ENCODE assay signal across 9 cellular contexts in the genomic region with DNA sequence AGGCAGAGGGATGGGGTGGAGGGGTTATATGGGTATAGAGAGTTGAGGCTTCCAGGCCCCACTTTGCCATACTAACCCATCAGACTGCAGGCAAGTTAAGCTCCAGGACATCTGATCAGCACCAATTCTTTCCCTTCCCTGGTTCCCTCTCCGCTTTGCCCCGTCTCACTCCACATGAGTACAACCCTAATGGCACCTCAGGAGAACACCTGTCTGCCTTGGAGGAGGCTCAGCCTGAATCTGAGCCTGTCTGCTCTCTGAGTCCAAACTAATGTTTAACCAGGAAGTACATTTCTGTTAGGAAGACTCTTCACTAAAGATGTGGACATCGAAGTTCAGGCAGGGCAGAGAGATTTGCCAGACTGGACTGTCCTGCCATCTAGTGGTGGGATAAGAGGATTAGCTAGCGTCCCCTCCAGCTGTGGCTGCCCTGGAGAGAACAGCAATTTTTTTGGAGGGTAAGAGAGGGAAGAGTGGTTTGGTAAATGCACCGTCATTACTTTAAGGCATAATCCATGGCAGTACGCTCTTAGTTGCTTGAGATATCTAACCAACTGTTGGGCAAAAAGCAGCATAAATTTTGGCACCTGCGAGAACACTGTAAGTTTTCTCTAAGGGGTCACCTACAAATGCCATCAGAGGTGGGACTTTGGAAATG. TPM values are rescaled to one million over a fixed set of nuclear protein-coding genes. Genes with fewer than 3 reads are reported as not detected.
A peak's percentile ranks its signal among the peaks of the same experiment; 100 is the strongest.
DNase-seq lines count a peak whose midpoint lies in the region; ATAC-seq and TF ChIP-seq lines count a peak whose summit lies in the region.
"Had no signal": no experiment of that assay in that cellular context is flagged by ENCODE, and none has a peak within 500 bp of the region (broad histone marks: within the 10 kb centered on the region; RNA-seq: fewer than 3 reads in every experiment).

No MANE protein-coding gene starts in this region.

- H3K36me3 ChIP-seq in psoas muscle (ENCODE audit: insufficient read depth in 1 of 2, low read depth in 1 of 2) = no peaks in the 10 kb centered on the region

- no peak overlapping the region for H3K4me3 Mint-ChIP-seq in CD4-positive, alpha-beta T cell
- no peak overlapping the region for H3K4me3 Mint-ChIP-seq in activated naive CD8-positive, alpha-beta T cell treated with anti-CD3 and anti-CD28 coated beads for 36 hours
- H3K4me3 Mint-ChIP-seq: T-helper 1 cell treated with Interleukin-12 subunit alpha and Interleukin-12 subunit beta and Interleukin-4 antibody, amounts not matched to agents 30 μg/mL and 1 μg/mL, for 36 hours had no signal

- H3K4me1 ChIP-seq in psoas muscle = peaks cover 8% of the 10 kb centered on the region

- no peaks in the 10 kb centered on the region for H3K36me3 Mint-ChIP-seq in CD4-positive, alpha-beta T cell (ENCODE audit: low read depth)
- H3K36me3 Mint-ChIP-seq in activated naive CD8-positive, alpha-beta T cell treated with anti-CD3 and anti-CD28 coated beads for 36 hours = no peaks in the 10 kb centered on the region

- peaks cover 8% of the 10 kb centered on the region for H3K27me3 ChIP-seq in CD4-positive, alpha-beta T cell (ENCODE audit: control insufficient read depth, insufficient read depth, low read length)
- peaks cover 0 to 20% (median 0%) of the 10 kb centered on the region in 3 donors for H3K27me3 ChIP-seq in psoas muscle (ENCODE audit: insufficient read depth in 3 of 3, low read length in 2 of 3)

- no peaks in the 10 kb centered on the region for H3K9me3 ChIP-seq in CD4-positive, alpha-beta T cell (ENCODE audit: control insufficient read depth, low read length)
- no peaks in the 10 kb centered on the region for H3K9me3 ChIP-seq in psoas muscle

- H3K4me3 ChIP-seq in psoas muscle = no peak overlapping the region

- peak; percentile 86 for ATAC-seq in CD4-positive, alpha-beta T cell (ENCODE audit: poor library complexity)
- ATAC-seq in GM21381 (IDR thresholded peaks at IDR 0.05; ENCODE audit: unreplicated experiment) (peak; percentile 52), Right ventricle myocardium inferior (peak; percentile 93), psoas muscle (peak; percentile 91 to 98 (median 94)), GM21528 (IDR thresholded peaks at IDR 0.05; ENCODE audit: low FRiP score, unreplicated experiment) (no peak)

- H3K27ac Mint-ChIP-seq in CD4-positive, alpha-beta T cell = no peak overlapping the region
- H3K27ac Mint-ChIP-seq in activated naive CD8-positive, alpha-beta T cell treated with anti-CD3 and anti-CD28 coated beads for 36 hours = no peak overlapping the region
- H3K27ac Mint-ChIP-seq: T-helper 1 cell treated with Interleukin-12 subunit alpha and Interleukin-12 subunit beta and Interleukin-4 antibody, amounts not matched to agents 30 μg/mL and 1 μg/mL, for 36 hours had no signal

- no peaks in the 10 kb centered on the region for H3K9me3 Mint-ChIP-seq in CD4-positive, alpha-beta T cell
- no peaks in the 10 kb centered on the region for H3K9me3 Mint-ChIP-seq in activated naive CD8-positive, alpha-beta T cell treated with anti-CD3 and anti-CD28 coated beads for 36 hours
- H3K9me3 Mint-ChIP-seq: T-helper 1 cell treated with Interleukin-12 subunit alpha and Interleukin-12 subunit beta and Interleukin-4 antibody, amounts not matched to agents 30 μg/mL and 1 μg/mL, for 36 hours had no signal

- POLR2A ChIA-PET in CD4-positive, alpha-beta T cell (lab: Charles Lee) = interaction anchor here (1.3 to 1.6 kb wide), 3 partner anchors 14 to 140 kb away, joined by 4 to 8 read pairs (median 8); a partner anchor contains a TSS

- H3K27ac ChIP-seq in CD4-positive, alpha-beta T cell (ENCODE audit: low read depth, low read length) = no peak overlapping the region
- no peak overlapping the region for H3K27ac ChIP-seq in psoas muscle

- peak; percentile 37 to 60 (median 46) for DNase-seq in CD4-positive, alpha-beta T cell
- DNase-seq in NCI-H1092 (lab: John Stamatoyannopoulos, UW) (peak; percentile 68), SKM-1 (lab: John Stamatoyannopoulos, UW; ENCODE audit: unreplicated experiment) (peak; percentile 92), Right ventricle myocardium inferior (ENCODE audit: missing footprints) (peak; percentile 62), psoas muscle (peak; percentile 65 to 68)
- DNase-seq in activated naive CD8-positive, alpha-beta T cell treated with anti-CD3 and anti-CD28 coated beads for 36 hours = peak; percentile 53

- peak; percentile 86 for TF ChIP-seq CTCF in CD4-positive, alpha-beta T cell (IDR thresholded peaks at IDR 0.05)
- TF ChIP-seq CTCF in psoas muscle (IDR thresholded peaks at IDR 0.05) = peak; percentile 92

- 23 to 33% (median 33%) methylated on average over 7 of the region's 7 CpGs for WGBS in psoas muscle, 3 donors

- intact Hi-C loops in CD4-positive, alpha-beta T cell (cut with DNase I, micrococcal nuclease) = loop anchor here (1.0 to 5.0 kb wide), 4 partner anchors 68 to 159 kb away; no protein-coding TSS in a partner anchor
- intact Hi-C loops in Right ventricle myocardium inferior (cut with DNase I) = loop anchor here (1.0 to 2.0 kb wide), 2 partner anchors 68 to 156 kb away; no protein-coding TSS in a partner anchor
- intact Hi-C loops in psoas muscle (cut with DNase I) = loop anchor here (2.0 kb wide), 3 partner anchors 68 to 156 kb away; no protein-coding TSS in a partner anchor

- peaks cover 3% of the 10 kb centered on the region for H3K4me1 Mint-ChIP-seq in CD4-positive, alpha-beta T cell (ENCODE audit: low read depth)
- H3K4me1 Mint-ChIP-seq in activated naive CD8-positive, alpha-beta T cell treated with anti-CD3 and anti-CD28 coated beads for 36 hours = peaks cover 3% of the 10 kb centered on the region

- CTCF ChIA-PET in CD4-positive, alpha-beta T cell (lab: Charles Lee) = interaction anchor here (0.6 to 2.5 kb wide), 15 partner anchors 12 to 168 kb away, joined by 3 to 16 read pairs (median 3); a partner anchor contains a TSS

- H3K27me3 Mint-ChIP-seq in CD4-positive, alpha-beta T cell = peaks cover 50% of the 10 kb centered on the region
- peaks cover 48% of the 10 kb centered on the region for H3K27me3 Mint-ChIP-seq in activated naive CD8-positive, alpha-beta T cell treated with anti-CD3 and anti-CD28 coated beads for 36 hours

RNA-seq across cellular contexts. Expression of a gene that starts 29.2 kb away (rescaled TPM):
- total RNA-seq in CD4-positive, alpha-beta T cell = 1 to 10 TPM; 1.5 to 1.9 TPM
- total RNA-seq in activated naive CD8-positive, alpha-beta T cell treated with anti-CD3 and anti-CD28 coated beads for 36 hours = 1 to 10 TPM; 1.5 to 1.7 TPM
- total RNA-seq in Right ventricle myocardium inferior (1.1 TPM), psoas muscle (under 1 TPM; 0.20 to 0.41 (median 0.29) TPM)
- polyA plus RNA-seq in psoas muscle = under 1 TPM; 0.23 to 0.69 (median 0.43) TPM

RNA-seq across cellular contexts. Expression of a gene that starts 47.8 kb away (rescaled TPM):
- 1 to 10 TPM; 6.9 to 7.8 TPM for total RNA-seq in CD4-positive, alpha-beta T cell
- 1 to 10 TPM; 7.2 to 9.8 TPM for total RNA-seq in activated naive CD8-positive, alpha-beta T cell treated with anti-CD3 and anti-CD28 coated beads for 36 hours
- total RNA-seq in Right ventricle myocardium inferior (8.0 TPM), psoas muscle (1 to 10 TPM; 2.5 to 6.6 (median 5.3) TPM)
- 1 to 10 TPM; 1.5 to 10.0 (median 2.2) TPM for polyA plus RNA-seq in psoas muscle
